ENCODE assay signal across 23 cellular contexts in the genomic region with DNA sequence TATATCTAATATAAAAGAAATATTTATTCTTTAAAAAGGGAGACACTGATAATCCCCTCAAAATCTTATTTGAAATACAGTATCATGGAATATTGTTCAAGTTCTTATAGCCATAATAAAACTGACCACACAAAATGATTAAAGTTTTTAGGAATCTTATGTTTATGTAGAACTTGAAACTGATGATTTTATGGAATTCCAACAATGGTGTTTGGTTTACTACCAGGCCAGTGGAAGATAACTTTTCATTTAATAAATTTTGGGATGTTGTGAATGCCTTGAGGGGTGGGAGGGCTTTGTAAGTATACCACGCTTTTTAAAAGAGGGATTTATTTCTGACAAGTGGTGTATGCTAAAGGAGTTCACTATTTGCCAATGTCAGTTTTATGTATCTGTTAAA.
"Had no signal": no experiment of that assay in that cellular context is flagged by ENCODE, and none has a peak within 500 bp of the region (broad histone marks: within the 10 kb centered on the region; RNA-seq: fewer than 3 reads in every experiment).

No MANE protein-coding gene starts in this region.

- H3K36me3 ChIP-seq: colonic mucosa had no signal

- H3K9me3 ChIP-seq: colonic mucosa, esophagus squamous epithelium, heart left ventricle, pancreas, psoas muscle, right atrium auricular region, tibial artery had no signal

- ATAC-seq: activated naive CD8-positive, alpha-beta T cell treated with anti-CD3 and anti-CD28 coated beads, Interleukin-2, amount 50 U/mL, for 24 hours; heart left ventricle; left cardiac atrium; natural killer cell treated with Interleukin-12 subunit alpha and Interleukin-12 subunit beta and Interleukin-15 and Interleukin-18, amount 100 ng/mL, for 72 hours; pancreas; psoas muscle; stimulated activated effector memory CD8-positive, alpha-beta T cell treated with anti-CD3 and anti-CD28 coated beads, Interleukin-12 subunit alpha, Interleukin-12 subunit beta, amount 100 ng/mL, for 72 hours; stimulated activated naive CD8-positive, alpha-beta T cell treated with anti-CD3 and anti-CD28 coated beads, Interleukin-15, amount 100 ng/mL, for 72 hours had no signal

- H3K4me3 Mint-ChIP-seq: activated naive CD8-positive, alpha-beta T cell treated with anti-CD3 and anti-CD28 coated beads, Interleukin-2, amount 50 U/mL, for 24 hours; brain; natural killer cell treated with Interleukin-12 subunit alpha and Interleukin-12 subunit beta and Interleukin-15 and Interleukin-18, amount 100 ng/mL, for 72 hours; stimulated activated effector memory CD8-positive, alpha-beta T cell treated with anti-CD3 and anti-CD28 coated beads, Interleukin-12 subunit alpha, Interleukin-12 subunit beta, amount 100 ng/mL, for 72 hours; stimulated activated naive CD8-positive, alpha-beta T cell treated with anti-CD3 and anti-CD28 coated beads, Interleukin-15, amount 100 ng/mL, for 72 hours had no signal

- H3K27me3 Mint-ChIP-seq: activated naive CD8-positive, alpha-beta T cell treated with anti-CD3 and anti-CD28 coated beads, Interleukin-2, amount 50 U/mL, for 24 hours; brain; natural killer cell treated with Interleukin-12 subunit alpha and Interleukin-12 subunit beta and Interleukin-15 and Interleukin-18, amount 100 ng/mL, for 72 hours; stimulated activated naive CD8-positive, alpha-beta T cell treated with anti-CD3 and anti-CD28 coated beads, Interleukin-15, amount 100 ng/mL, for 72 hours had no signal

- H3K9me3 Mint-ChIP-seq: activated naive CD8-positive, alpha-beta T cell treated with anti-CD3 and anti-CD28 coated beads, Interleukin-2, amount 50 U/mL, for 24 hours; natural killer cell treated with Interleukin-12 subunit alpha and Interleukin-12 subunit beta and Interleukin-15 and Interleukin-18, amount 100 ng/mL, for 72 hours; stimulated activated effector memory CD8-positive, alpha-beta T cell treated with anti-CD3 and anti-CD28 coated beads, Interleukin-12 subunit alpha, Interleukin-12 subunit beta, amount 100 ng/mL, for 72 hours; stimulated activated naive CD8-positive, alpha-beta T cell treated with anti-CD3 and anti-CD28 coated beads, Interleukin-15, amount 100 ng/mL, for 72 hours had no signal

- DNase-seq: activated CD4-positive, alpha-beta T cell treated with anti-CD3 and anti-CD28 coated beads for 4 hours; activated CD4-positive, alpha-beta T cell treated with anti-CD3 and anti-CD28 coated beads, Interleukin-2, amount 50 U/mL, for 48 hours; activated CD4-positive, CD25-positive, alpha-beta regulatory T cell; activated gamma-delta T cell; activated naive CD4-positive, alpha-beta T cell treated with anti-CD3 and anti-CD28 coated beads, Interleukin-2, amount 50 U/mL, for 16 hours; activated naive CD8-positive, alpha-beta T cell treated with anti-CD3 and anti-CD28 coated beads, Interleukin-2, amount 50 U/mL, for 24 hours; anterior cingulate cortex; colonic mucosa; esophagus squamous epithelium; heart left ventricle; islet precursor cell; left cardiac atrium; pancreas; psoas muscle; stimulated activated CD4-positive, alpha-beta T cell treated with anti-CD3 and anti-CD28 coated beads, Interleukin-2, amount 100 ng/mL, for 24 hours; stimulated activated naive CD8-positive, alpha-beta T cell treated with anti-CD3 and anti-CD28 coated beads, Interleukin-15, amount 100 ng/mL, for 72 hours; T1000; tibial artery had no signal

- H3K4me3 ChIP-seq: colonic mucosa, esophagus squamous epithelium, heart left ventricle, pancreas, psoas muscle, right atrium auricular region, skin epidermis, tibial artery had no signal

- H3K27ac Mint-ChIP-seq: activated naive CD8-positive, alpha-beta T cell treated with anti-CD3 and anti-CD28 coated beads, Interleukin-2, amount 50 U/mL, for 24 hours; brain; natural killer cell treated with Interleukin-12 subunit alpha and Interleukin-12 subunit beta and Interleukin-15 and Interleukin-18, amount 100 ng/mL, for 72 hours; stimulated activated effector memory CD8-positive, alpha-beta T cell treated with anti-CD3 and anti-CD28 coated beads, Interleukin-12 subunit alpha, Interleukin-12 subunit beta, amount 100 ng/mL, for 72 hours; stimulated activated naive CD8-positive, alpha-beta T cell treated with anti-CD3 and anti-CD28 coated beads, Interleukin-15, amount 100 ng/mL, for 72 hours had no signal

- H3K27ac ChIP-seq: colonic mucosa, esophagus squamous epithelium, heart left ventricle, pancreas, psoas muscle, right atrium auricular region, skin epidermis, tibial artery had no signal

- H3K4me1 Mint-ChIP-seq: brain; stimulated activated effector memory CD8-positive, alpha-beta T cell treated with anti-CD3 and anti-CD28 coated beads, Interleukin-12 subunit alpha, Interleukin-12 subunit beta, amount 100 ng/mL, for 72 hours; stimulated activated naive CD8-positive, alpha-beta T cell treated with anti-CD3 and anti-CD28 coated beads, Interleukin-15, amount 100 ng/mL, for 72 hours had no signal

- H3K4me1 ChIP-seq: colonic mucosa, esophagus squamous epithelium, heart left ventricle, pancreas, psoas muscle, right atrium auricular region, tibial artery had no signal

- H3K27me3 ChIP-seq: colonic mucosa, esophagus squamous epithelium, heart left ventricle, pancreas, right atrium auricular region, tibial artery had no signal
